In genomic region chr10:86900955-86901354, GRCh38 we compare ENCODE assay signal across 13 cellular contexts. TPM values are rescaled to one million over a fixed set of nuclear protein-coding genes. Genes with fewer than 3 reads are reported as not detected.
DNase-seq lines count a peak whose midpoint lies in the region; ATAC-seq, FAIRE-seq and TF ChIP-seq lines count a peak whose summit lies in the region.
"Had no signal": no experiment of that assay in that cellular context is flagged by ENCODE, and none has a peak within 500 bp of the region (broad histone marks: within the 10 kb centered on the region; RNA-seq: fewer than 3 reads in every experiment).

No MANE protein-coding gene starts in this region.

- H3K4me3 ChIP-seq in coronary artery: no peak overlapping the region
- H3K4me3 ChIP-seq in skeletal muscle tissue (ENCODE audit: low read length in 3 of 3): peak overlapping the region in 1 of 3 donors; percentile 11
- H3K4me3 ChIP-seq: BLaER1 treated with 17β-estradiol and CSF1 and Interleukin-3, amounts not matched to agents 10 nM and 100 nM had no signal

- H3K27ac ChIP-seq in coronary artery (peak overlapping the region in 1 of 2 donors; percentile 51), skeletal muscle tissue (ENCODE audit: low read depth, low read length) (peak overlapping the region; percentile 52)
- H3K27ac ChIP-seq: BLaER1 treated with 17β-estradiol and CSF1 and Interleukin-3, amounts not matched to agents 10 nM and 100 nM had no signal

- no peak for ATAC-seq in GM21360 (IDR thresholded peaks at IDR 0.05; ENCODE audit: unreplicated experiment)
- ATAC-seq in GM19467 (IDR thresholded peaks at IDR 0.05; ENCODE audit: unreplicated experiment): no peak
- ATAC-seq: Panc1 had no signal

- no peaks in the 10 kb centered on the region for H3K9me3 ChIP-seq in skeletal muscle tissue (ENCODE audit: control insufficient read depth in 3 of 3, low read length in 3 of 3)

- peaks cover 15 to 22% (median 17%) of the 10 kb centered on the region in 3 donors for H3K4me1 ChIP-seq in skeletal muscle tissue (ENCODE audit: control insufficient read depth in 3 of 3, insufficient read depth in 3 of 3, low read length in 3 of 3)
- H3K4me1 ChIP-seq: BLaER1 treated with 17β-estradiol and CSF1 and Interleukin-3, amounts not matched to agents 10 nM and 100 nM had no signal

- no peak for TF ChIP-seq POLR2A in GM12891 (IDR thresholded peaks at IDR 0.05; ENCODE audit: low read depth, low read length)

- H3K27me3 Mint-ChIP-seq in CD14-positive monocyte (ENCODE audit: low read depth in 3 of 3): peaks cover 11 to 18% (median 15%) of the 10 kb centered on the region in 3 donors

- H3K36me3 Mint-ChIP-seq in CD14-positive monocyte: no peaks in the 10 kb centered on the region

- intact Hi-C loops in CD14-positive monocyte (cut with micrococcal nuclease): loop anchor here in 1 of 2 donors (10.0 kb wide), 1 partner anchor 186 kb away; no protein-coding TSS in a partner anchor

- peaks cover 1 to 8% (median 3%) of the 10 kb centered on the region in 7 donors for H3K9me3 Mint-ChIP-seq in CD14-positive monocyte

- no peaks in the 10 kb centered on the region for H3K4me1 Mint-ChIP-seq in CD14-positive monocyte

- peak; percentile 20 for FAIRE-seq in GM12891 (lab: Jason Lieb, UNC)
- FAIRE-seq: kidney had no signal

- no peak overlapping the region for H3K27ac Mint-ChIP-seq in CD14-positive monocyte

- no peak for DNase-seq in GM12891 (ENCODE audit: insufficient read length, low spot score)
- peak; percentile 83 for DNase-seq in coronary artery (ENCODE audit: low spot score)
- peak; percentile 40 for DNase-seq in inferior parietal cortex (ENCODE audit: extremely low spot score)
- no peak for DNase-seq in iPS-NIHi7 (ENCODE audit: extremely low spot score)
- no peak for DNase-seq in CD14-positive monocyte (ENCODE audit: low spot score)
- DNase-seq: effector memory CD4-positive, alpha-beta T cell; kidney; NCI-H2029 had no signal

- peaks cover 0 to 8% (median 5%) of the 10 kb centered on the region in 3 donors for H3K36me3 ChIP-seq in skeletal muscle tissue (ENCODE audit: control insufficient read depth in 3 of 3, insufficient read depth in 3 of 3, low read length in 3 of 3)

- no peak for TF ChIP-seq CTCF in coronary artery (IDR thresholded peaks at IDR 0.05)
- TF ChIP-seq CTCF in CD14-positive monocyte (IDR thresholded peaks at IDR 0.05): no peak

- H3K27me3 ChIP-seq in skeletal muscle tissue (ENCODE audit: control insufficient read depth in 3 of 3, insufficient read depth in 3 of 3, low read length in 3 of 3): no peaks in the 10 kb centered on the region
- H3K27me3 ChIP-seq: BLaER1 treated with 17β-estradiol and CSF1 and Interleukin-3, amounts not matched to agents 10 nM and 100 nM had no signal

- peak overlapping the region in 2 of 3 donors; percentile 11 to 34 for H3K9ac ChIP-seq in skeletal muscle tissue (ENCODE audit: low read depth in 1 of 3, low read length in 3 of 3)
- H3K9ac ChIP-seq: BLaER1 treated with 17β-estradiol and CSF1 and Interleukin-3, amounts not matched to agents 10 nM and 100 nM had no signal

- no peak overlapping the region for H3K4me3 Mint-ChIP-seq in CD14-positive monocyte

TF ChIP-seq in GM12891, 5 proteins besides CTCF, POLR2A, EP300 and RAD21:
- no peak for TF ChIP-seq POU2F2 (IDR thresholded peaks at IDR 0.05; ENCODE audit: low read depth, low read length)
- no peak for TF ChIP-seq PAX5 (IDR thresholded peaks at IDR 0.05; ENCODE audit: insufficient read depth, low read length, severe bottlenecking)
- no peak for TF ChIP-seq POLR2AphosphoS5 (IDR thresholded peaks at IDR 0.05; ENCODE audit: low read depth, low read length)
- no peak for TF ChIP-seq SPI1 (IDR thresholded peaks at IDR 0.05; ENCODE audit: low read depth, low read length)
- TF ChIP-seq TAF1 (IDR thresholded peaks at IDR 0.05; ENCODE audit: low read depth, low read length): no peak

RNA-seq across cellular contexts. Expression of gene MMRN2, which starts 56.5 kb away (rescaled TPM):
- polyA plus RNA-seq in GM12891 (2012; ENCODE audit: low read depth, missing spikeins): 0.50 TPM
- total RNA-seq in skeletal muscle tissue: 25.6 TPM
- polyA plus RNA-seq in CD14-positive monocyte: under 1 TPM in 1 of 2 donors, not detected in 1; 0.07 TPM

RNA-seq across cellular contexts. Expression of gene SNCG, which starts 57.4 kb away (rescaled TPM):
- 1.1 TPM for polyA plus RNA-seq in GM12891 (2012; ENCODE audit: low read depth, missing spikeins)
- 4.2 TPM for total RNA-seq in skeletal muscle tissue
- not detected for polyA plus RNA-seq in CD14-positive monocyte

Comparison
In these comparisons a context has a peak if more than half of its experiments do, and no peak if none do; other contexts are left out.
1. DNase-seq: peak in coronary artery (single experiment) and inferior parietal cortex (single experiment); none in GM12891 (single experiment), iPS-NIHi7 (single experiment) and CD14-positive monocyte (single experiment).